ENCODE assay signal across 12 cellular contexts in genomic region chr11:41613321-41613720, GRCh38.
A peak's percentile ranks its signal among the peaks of the same experiment; 100 is the strongest.
DNase-seq lines count a peak whose midpoint lies in the region; ATAC-seq and TF ChIP-seq lines count a peak whose summit lies in the region.
"Had no signal": no experiment of that assay in that cellular context is flagged by ENCODE, and none has a peak within 500 bp of the region (broad histone marks: within the 10 kb centered on the region; RNA-seq: fewer than 3 reads in every experiment).

No MANE protein-coding gene starts in this region.

- H3K9me3 ChIP-seq in GM23248 (ENCODE audit: low read depth) (no peaks in the 10 kb centered on the region), testis (no peaks in the 10 kb centered on the region)

- intact Hi-C loops in testis (cut with DNase I; ENCODE audit: low total_unique reads): no loop called here

- H3K9ac ChIP-seq in GM23248: no peak overlapping the region
- H3K9ac ChIP-seq: KMS-11 had no signal

- H3K4me1 ChIP-seq in GM23248 (ENCODE audit: insufficient read depth) (no peaks in the 10 kb centered on the region), testis (no peaks in the 10 kb centered on the region)

- H3F3A ChIP-seq in GM23248 (ENCODE audit: insufficient read depth): no peaks in the 10 kb centered on the region

- no peaks in the 10 kb centered on the region for H3K79me2 ChIP-seq in GM23248 (ENCODE audit: insufficient read depth)

- DNase-seq in EH (ENCODE audit: low read depth) (peak; percentile 28), GM23248 (peak; percentile 0), astrocyte of the spinal cord (ENCODE audit: low read depth, low spot score) (peak; percentile 4), fibroblast of the aortic adventitia (ENCODE audit: low read depth) (peak; percentile 5), testis (no peak), NCI-H187 (lab: John Stamatoyannopoulos, UW) (no peak)
- DNase-seq: CD8-positive, alpha-beta T cell; DMS53 had no signal

- TF ChIP-seq CTCF in astrocyte of the spinal cord (IDR thresholded peaks at IDR 0.05; ENCODE audit: low read depth, low read length) (no peak), fibroblast of the aortic adventitia (IDR thresholded peaks at IDR 0.05; ENCODE audit: insufficient read depth, low read length) (no peak), testis (IDR thresholded peaks at IDR 0.05) (no peak)

- TF ChIP-seq POLR2A in testis (IDR thresholded peaks at IDR 0.05): no peak

- H3K27me3 ChIP-seq in GM23248 (replicated peaks; ENCODE audit: insufficient read depth) (no peaks in the 10 kb centered on the region), testis (no peaks in the 10 kb centered on the region)

- no peak overlapping the region for H3K27ac ChIP-seq in GM23248
- no peak overlapping the region for H3K27ac ChIP-seq in testis
- H3K27ac ChIP-seq: KMS-11 had no signal

- no peaks in the 10 kb centered on the region for H4K20me1 ChIP-seq in GM23248 (ENCODE audit: insufficient read depth)

- 0% methylated on average over 1 of the region's 1 CpG for WGBS in GM23248 (ENCODE audit: low coverage in 1 of 2, low lambda C conversion rate in 2 of 2, missing lambda C conversion rate in 2 of 2), 2 experiments
- WGBS in testis, 2 donors: 63 to 72% methylated on average over 1 of the region's 1 CpG

- H3K4me2 ChIP-seq in GM23248 (ENCODE audit: unreplicated experiment): no peak overlapping the region
- H3K4me2 ChIP-seq: KMS-11 had no signal

- H3K4me3 ChIP-seq in GM23248 (no peak overlapping the region), astrocyte of the spinal cord (ENCODE audit: low read depth, low read length) (no peak overlapping the region), fibroblast of the aortic adventitia (ENCODE audit: low read depth, low read length) (no peak overlapping the region), testis (no peak overlapping the region)

- in situ Hi-C loops in GM23248 (cut with MboI) (no loop called here), astrocyte of the spinal cord (cut with HindIII; ENCODE audit: low sequenced_read_pairs) (no loop called here)

- H3K36me3 ChIP-seq in GM23248 (ENCODE audit: low read depth) (no peaks in the 10 kb centered on the region), testis (ENCODE audit: low read depth, missing control alignments) (no peaks in the 10 kb centered on the region)

- no peak for ATAC-seq in GM21381 (IDR thresholded peaks at IDR 0.05; ENCODE audit: unreplicated experiment)
- ATAC-seq: CD8-positive, alpha-beta T cell; HCT116; HepG2 had no signal

- H3K9me2 ChIP-seq in GM23248 (ENCODE audit: insufficient read depth): no peaks in the 10 kb centered on the region

- H2AFZ ChIP-seq in GM23248: no peak overlapping the region

Comparison
In these comparisons a context has a peak if more than half of its experiments do, and no peak if none do; other contexts are left out.
1. DNase-seq: peak in EH (single experiment), GM23248 (single experiment), astrocyte of the spinal cord (single experiment) and fibroblast of the aortic adventitia (single experiment); none in testis (single experiment) and NCI-H187 (0 of 2).